Comparison of ENCODE assay signal across 8 cellular contexts in the genomic region with DNA sequence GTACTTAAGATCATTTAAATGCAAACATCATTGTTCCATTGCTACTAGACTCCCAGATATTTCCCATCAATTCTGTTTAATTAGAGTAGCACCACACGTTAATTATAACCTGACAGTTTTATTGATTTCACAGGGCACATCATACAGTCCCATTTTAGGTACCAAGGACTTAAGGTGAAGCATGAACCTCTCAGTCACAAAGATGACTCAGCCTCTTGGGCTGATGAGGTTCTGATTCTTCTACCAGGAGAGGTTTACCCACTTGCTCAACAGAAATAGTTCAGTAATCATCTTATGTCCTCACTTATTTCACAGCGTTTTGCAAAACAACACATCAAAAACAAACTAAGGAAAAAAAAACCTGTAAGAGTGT.
DNase-seq lines count a peak whose midpoint lies in the region; ATAC-seq and TF ChIP-seq lines count a peak whose summit lies in the region.

No MANE protein-coding gene starts in this region.

- H3K27ac ChIP-seq in adrenal gland (peak overlapping the region in 4 of 5 donors; percentile 66 to 86 (median 81)), thyroid gland (peak overlapping the region; percentile 31 to 84 (median 80))

- intact Hi-C loops in adrenal gland (cut with DNase I) (no loop called here), thyroid gland (cut with DNase I) (no loop called here)

- ATAC-seq in GM21786 (IDR thresholded peaks at IDR 0.05; ENCODE audit: unreplicated experiment) (no peak), GM18867 (IDR thresholded peaks at IDR 0.05; ENCODE audit: unreplicated experiment) (no peak)

- H3K4me1 Mint-ChIP-seq in activated CD4-positive, alpha-beta T cell treated with anti-CD3 and anti-CD28 coated beads, Interleukin-2, amount 10 ng/mL, durations not matched to agents 7 days and 5 days: peaks cover 92% of the 10 kb centered on the region

- peak overlapping the region; percentile 96 for H3K27ac Mint-ChIP-seq in activated CD4-positive, alpha-beta T cell treated with anti-CD3 and anti-CD28 coated beads, Interleukin-2, amount 10 ng/mL, durations not matched to agents 7 days and 5 days

- no peak for TF ChIP-seq POLR2A in adrenal gland (IDR thresholded peaks at IDR 0.05)
- no peak for TF ChIP-seq POLR2A in thyroid gland (IDR thresholded peaks at IDR 0.05)

- H3K4me3 Mint-ChIP-seq in activated CD4-positive, alpha-beta T cell treated with anti-CD3 and anti-CD28 coated beads, Interleukin-2, amount 10 ng/mL, durations not matched to agents 7 days and 5 days: peak overlapping the region; percentile 77

- no peaks in the 10 kb centered on the region for H3K9me3 Mint-ChIP-seq in activated CD4-positive, alpha-beta T cell treated with anti-CD3 and anti-CD28 coated beads, Interleukin-2, amount 10 ng/mL, durations not matched to agents 7 days and 5 days

- H3K27me3 ChIP-seq in adrenal gland (no peaks in the 10 kb centered on the region), thyroid gland (no peaks in the 10 kb centered on the region)

- CTCF ChIA-PET in activated CD4-positive, alpha-beta T cell treated with anti-CD3 and anti-CD28 coated beads, Interleukin-2, amount 10 ng/mL, durations not matched to agents 7 days and 5 days (lab: Charles Lee): interaction anchor here (1.2 kb wide), 1 partner anchor 19 kb away, joined by 10 read pairs; no protein-coding TSS in a partner anchor

- peaks cover 14 to 83% of the 10 kb centered on the region in 2 donors for H3K4me1 ChIP-seq in adrenal gland (replicated peaks in 1 of 2)
- H3K4me1 ChIP-seq in thyroid gland: peaks cover 16 to 29% of the 10 kb centered on the region in 2 donors

- H3K4me3 ChIP-seq in adrenal gland (peak overlapping the region in 1 of 4 donors; percentile 40), thyroid gland (replicated peaks in 1 of 3) (no peak overlapping the region)

- H3K9me3 ChIP-seq in adrenal gland (replicated peaks in 1 of 3) (no peaks in the 10 kb centered on the region), thyroid gland (no peaks in the 10 kb centered on the region)

- POLR2A ChIA-PET in activated CD4-positive, alpha-beta T cell treated with anti-CD3 and anti-CD28 coated beads, Interleukin-2, amount 10 ng/mL, durations not matched to agents 7 days and 5 days (lab: Charles Lee): no interaction called here

- H3K36me3 Mint-ChIP-seq in activated CD4-positive, alpha-beta T cell treated with anti-CD3 and anti-CD28 coated beads, Interleukin-2, amount 10 ng/mL, durations not matched to agents 7 days and 5 days (ENCODE audit: low read depth): peaks cover 14% of the 10 kb centered on the region

- no peak for DNase-seq in activated CD4-positive, alpha-beta T cell treated with anti-CD3 and anti-CD28 coated beads, Interleukin-2, amount 10 ng/mL, durations not matched to agents 7 days and 5 days
- no peak for DNase-seq in activated CD4-positive, alpha-beta T cell treated with anti-CD3 and anti-CD28 coated beads for 1 hour
- no peak for DNase-seq in adrenal gland
- peak; percentile 89 for DNase-seq in iris pigment epithelial cell (ENCODE audit: low read depth)
- no peak for DNase-seq in thyroid gland
- no peak for DNase-seq in effector CD8-positive, alpha-beta T cell (lab: John Stamatoyannopoulos, UW)

- WGBS in adrenal gland, 4 donors: 29 to 46% (median 36%) methylated on average over 2 of the region's 2 CpGs
- WGBS in thyroid gland, 2 donors: 50 to 52% methylated on average over 2 of the region's 2 CpGs

- H3K27me3 Mint-ChIP-seq in activated CD4-positive, alpha-beta T cell treated with anti-CD3 and anti-CD28 coated beads, Interleukin-2, amount 10 ng/mL, durations not matched to agents 7 days and 5 days: no peaks in the 10 kb centered on the region

- TF ChIP-seq CTCF in adrenal gland (IDR thresholded peaks at IDR 0.05) (no peak), thyroid gland (IDR thresholded peaks at IDR 0.05) (no peak)

- no peaks in the 10 kb centered on the region for H3K36me3 ChIP-seq in adrenal gland (replicated peaks in 1 of 2)
- H3K36me3 ChIP-seq in thyroid gland: no peaks in the 10 kb centered on the region
